1 cellular context compared by ENCODE assay signal in genomic region chr1:99808391-99809115, GRCh38.
TF ChIP-seq lines count a peak whose summit lies in the region.

No MANE protein-coding gene starts in this region.

TF ChIP-seq in WTC11, 78 proteins besides CTCF, POLR2A, EP300 and RAD21 (continued from another document):
- TF ChIP-seq ZMAT4 (CRISPR knock-in tag; IDR thresholded peaks at IDR 0.05) (no peak), ZNF232 (CRISPR knock-in tag; IDR thresholded peaks at IDR 0.05) (no peak), ZNF219 (CRISPR knock-in tag; IDR thresholded peaks at IDR 0.05; ENCODE audit: borderline replicate concordance) (no peak), ATF1 (CRISPR knock-in tag; IDR thresholded peaks at IDR 0.05) (no peak)
- TF ChIP-seq, protein P1, sequence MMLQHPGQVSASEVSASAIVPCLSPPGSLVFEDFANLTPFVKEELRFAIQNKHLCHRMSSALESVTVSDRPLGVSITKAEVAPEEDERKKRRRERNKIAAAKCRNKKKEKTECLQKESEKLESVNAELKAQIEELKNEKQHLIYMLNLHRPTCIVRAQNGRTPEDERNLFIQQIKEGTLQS (CRISPR knock-in tag; conservative IDR thresholded peaks at IDR 0.05): no peak
- TF ChIP-seq, protein P2, sequence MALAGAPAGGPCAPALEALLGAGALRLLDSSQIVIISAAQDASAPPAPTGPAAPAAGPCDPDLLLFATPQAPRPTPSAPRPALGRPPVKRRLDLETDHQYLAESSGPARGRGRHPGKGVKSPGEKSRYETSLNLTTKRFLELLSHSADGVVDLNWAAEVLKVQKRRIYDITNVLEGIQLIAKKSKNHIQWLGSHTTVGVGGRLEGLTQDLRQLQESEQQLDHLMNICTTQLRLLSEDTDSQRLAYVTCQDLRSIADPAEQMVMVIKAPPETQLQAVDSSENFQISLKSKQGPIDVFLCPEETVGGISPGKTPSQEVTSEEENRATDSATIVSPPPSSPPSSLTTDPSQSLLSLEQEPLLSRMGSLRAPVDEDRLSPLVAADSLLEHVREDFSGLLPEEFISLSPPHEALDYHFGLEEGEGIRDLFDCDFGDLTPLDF (CRISPR knock-in tag; IDR thresholded peaks at IDR 0.05): no peak
